1 cellular context compared by ENCODE assay signal in genomic region chr7:47979145-47979831, GRCh38.
TF ChIP-seq lines count a peak whose summit lies in the region.

TSS of gene HUS1 (minus strand) at chr7:47979615. CDS start at chr7:47979519, 96 bp downstream.

TF ChIP-seq in HEK293, 187 proteins besides CTCF, POLR2A, EP300 and RAD21 (continued from another document and continues in another):
- TF ChIP-seq ZNF26 (tag by site-specific recombination; IDR thresholded peaks at IDR 0.05) (no peak), HOXA7 (CRISPR knock-in tag; IDR thresholded peaks at IDR 0.05; ENCODE audit: borderline replicate concordance) (no peak), ZFP69B (tag by site-specific recombination; IDR thresholded peaks at IDR 0.05) (peak; percentile 85), ZNF366 (tag by site-specific recombination; conservative IDR thresholded peaks at IDR 0.05) (peak; percentile 85), ZFP41 (tag by site-specific recombination; IDR thresholded peaks at IDR 0.05; ENCODE audit: borderline replicate concordance) (no peak), ZNF350 (tag by site-specific recombination; IDR thresholded peaks at IDR 0.05) (no peak), SP3 (tag by site-specific recombination; IDR thresholded peaks at IDR 0.05) (peak; percentile 95), ZNF37A (tag by site-specific recombination; IDR thresholded peaks at IDR 0.05) (no peak), ZNF792 (tag by site-specific recombination; IDR thresholded peaks at IDR 0.05) (no peak), ZNF202 (tag by site-specific recombination; IDR thresholded peaks at IDR 0.05; ENCODE audit: borderline replicate concordance) (no peak), ZNF654 (tag by site-specific recombination; IDR thresholded peaks at IDR 0.05; ENCODE audit: low read depth) (no peak), ZNF629 (tag by site-specific recombination; IDR thresholded peaks at IDR 0.05) (peak; percentile 81), ZNF626 (tag by site-specific recombination; IDR thresholded peaks at IDR 0.05) (no peak), BCL11B (tag by site-specific recombination; IDR thresholded peaks at IDR 0.05; ENCODE audit: low read depth) (peak; percentile 97), ZNF785 (tag by site-specific recombination; IDR thresholded peaks at IDR 0.05) (0 out of 2 replicates have a peak, but pooled peaks have one; percentile 50), ZNF292 (tag by site-specific recombination; IDR thresholded peaks at IDR 0.05; ENCODE audit: borderline replicate concordance, low read depth) (no peak), ZNF549 (tag by site-specific recombination; IDR thresholded peaks at IDR 0.05) (no peak), ZNF423 (tag by site-specific recombination; IDR thresholded peaks at IDR 0.05) (no peak), SALL2 (tag by site-specific recombination; IDR thresholded peaks at IDR 0.05; ENCODE audit: borderline replicate concordance) (no peak), ZNF266 (tag by site-specific recombination; IDR thresholded peaks at IDR 0.05; ENCODE audit: low read depth) (no peak), ZFP37 (tag by site-specific recombination; IDR thresholded peaks at IDR 0.05) (peak; percentile 92), ZNF138 (tag by site-specific recombination; IDR thresholded peaks at IDR 0.05; ENCODE audit: borderline replicate concordance) (no peak), ZNF747 (tag by site-specific recombination; IDR thresholded peaks at IDR 0.05) (no peak), IKZF3 (tag by site-specific recombination; IDR thresholded peaks at IDR 0.05) (no peak), AEBP2 (tag by site-specific recombination; IDR thresholded peaks at IDR 0.05; ENCODE audit: borderline replicate concordance) (no peak), INSM2 (tag by site-specific recombination; IDR thresholded peaks at IDR 0.05) (0 out of 2 replicates have a peak, but pooled peaks have one; percentile 48), ZNF426 (tag by site-specific recombination; IDR thresholded peaks at IDR 0.05) (no peak), ZNF239 (tag by site-specific recombination; IDR thresholded peaks at IDR 0.05) (no peak), GLIS1 (tag by site-specific recombination; IDR thresholded peaks at IDR 0.05) (peak; percentile 65), ZBTB20 (tag by site-specific recombination; IDR thresholded peaks at IDR 0.05) (peak; percentile 70; the same call in 1 of the 2 replicates), ZNF10 (tag by site-specific recombination; IDR thresholded peaks at IDR 0.05) (0 out of 2 replicates have a peak, but pooled peaks have one; percentile 22), KLF7 (tag by site-specific recombination; IDR thresholded peaks at IDR 0.05; ENCODE audit: borderline replicate concordance) (peak; percentile 95), ZNF155 (tag by site-specific recombination; IDR thresholded peaks at IDR 0.05) (no peak), MZF1 (tag by site-specific recombination; IDR thresholded peaks at IDR 0.05; ENCODE audit: borderline replicate concordance) (no peak), SCRT2 (tag by site-specific recombination; IDR thresholded peaks at IDR 0.05) (no peak), ZNF133 (tag by site-specific recombination; IDR thresholded peaks at IDR 0.05) (no peak), ZNF677 (tag by site-specific recombination; IDR thresholded peaks at IDR 0.05) (no peak), WT1 (tag by site-specific recombination; IDR thresholded peaks at IDR 0.05) (no peak), ZNF701 (tag by site-specific recombination; IDR thresholded peaks at IDR 0.05) (no peak), ZXDB (tag by site-specific recombination; IDR thresholded peaks at IDR 0.05) (peak; percentile 90), BCL11A (tag by site-specific recombination; IDR thresholded peaks at IDR 0.05; ENCODE audit: low read depth) (peak; percentile 76)
- TF ChIP-seq, protein P1, sequence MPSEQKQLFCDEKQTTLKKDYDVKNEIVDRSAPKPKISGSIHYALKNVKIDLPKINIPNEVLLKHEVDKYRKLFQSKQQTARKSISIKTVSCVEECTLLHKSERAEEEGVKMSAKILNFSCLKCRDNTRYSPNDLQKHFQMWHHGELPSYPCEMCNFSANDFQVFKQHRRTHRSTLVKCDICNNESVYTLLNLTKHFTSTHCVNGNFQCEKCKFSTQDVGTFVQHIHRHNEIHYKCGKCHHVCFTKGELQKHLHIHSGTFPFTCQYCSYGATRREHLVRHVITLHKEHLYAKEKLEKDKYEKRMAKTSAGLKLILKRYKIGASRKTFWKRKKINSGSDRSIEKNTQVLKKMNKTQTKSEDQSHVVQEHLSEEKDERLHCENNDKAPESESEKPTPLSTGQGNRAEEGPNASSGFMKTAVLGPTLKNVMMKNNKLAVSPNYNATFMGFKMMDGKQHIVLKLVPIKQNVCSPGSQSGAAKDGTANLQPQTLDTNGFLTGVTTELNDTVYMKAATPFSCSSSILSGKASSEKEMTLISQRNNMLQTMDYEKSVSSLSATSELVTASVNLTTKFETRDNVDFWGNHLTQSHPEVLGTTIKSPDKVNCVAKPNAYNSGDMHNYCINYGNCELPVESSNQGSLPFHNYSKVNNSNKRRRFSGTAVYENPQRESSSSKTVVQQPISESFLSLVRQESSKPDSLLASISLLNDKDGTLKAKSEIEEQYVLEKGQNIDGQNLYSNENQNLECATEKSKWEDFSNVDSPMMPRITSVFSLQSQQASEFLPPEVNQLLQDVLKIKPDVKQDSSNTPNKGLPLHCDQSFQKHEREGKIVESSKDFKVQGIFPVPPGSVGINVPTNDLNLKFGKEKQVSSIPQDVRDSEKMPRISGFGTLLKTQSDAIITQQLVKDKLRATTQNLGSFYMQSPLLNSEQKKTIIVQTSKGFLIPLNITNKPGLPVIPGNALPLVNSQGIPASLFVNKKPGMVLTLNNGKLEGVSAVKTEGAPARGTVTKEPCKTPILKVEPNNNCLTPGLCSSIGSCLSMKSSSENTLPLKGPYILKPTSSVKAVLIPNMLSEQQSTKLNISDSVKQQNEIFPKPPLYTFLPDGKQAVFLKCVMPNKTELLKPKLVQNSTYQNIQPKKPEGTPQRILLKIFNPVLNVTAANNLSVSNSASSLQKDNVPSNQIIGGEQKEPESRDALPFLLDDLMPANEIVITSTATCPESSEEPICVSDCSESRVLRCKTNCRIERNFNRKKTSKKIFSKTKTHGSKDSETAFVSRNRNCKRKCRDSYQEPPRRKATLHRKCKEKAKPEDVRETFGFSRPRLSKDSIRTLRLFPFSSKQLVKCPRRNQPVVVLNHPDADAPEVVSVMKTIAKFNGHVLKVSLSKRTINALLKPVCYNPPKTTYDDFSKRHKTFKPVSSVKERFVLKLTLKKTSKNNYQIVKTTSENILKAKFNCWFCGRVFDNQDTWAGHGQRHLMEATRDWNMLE (tag by site-specific recombination; conservative IDR thresholded peaks at IDR 0.05; ENCODE audit: low read depth): peak; percentile 91
- TF ChIP-seq, protein P2, sequence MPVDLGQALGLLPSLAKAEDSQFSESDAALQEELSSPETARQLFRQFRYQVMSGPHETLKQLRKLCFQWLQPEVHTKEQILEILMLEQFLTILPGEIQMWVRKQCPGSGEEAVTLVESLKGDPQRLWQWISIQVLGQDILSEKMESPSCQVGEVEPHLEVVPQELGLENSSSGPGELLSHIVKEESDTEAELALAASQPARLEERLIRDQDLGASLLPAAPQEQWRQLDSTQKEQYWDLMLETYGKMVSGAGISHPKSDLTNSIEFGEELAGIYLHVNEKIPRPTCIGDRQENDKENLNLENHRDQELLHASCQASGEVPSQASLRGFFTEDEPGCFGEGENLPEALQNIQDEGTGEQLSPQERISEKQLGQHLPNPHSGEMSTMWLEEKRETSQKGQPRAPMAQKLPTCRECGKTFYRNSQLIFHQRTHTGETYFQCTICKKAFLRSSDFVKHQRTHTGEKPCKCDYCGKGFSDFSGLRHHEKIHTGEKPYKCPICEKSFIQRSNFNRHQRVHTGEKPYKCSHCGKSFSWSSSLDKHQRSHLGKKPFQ (tag by site-specific recombination; IDR thresholded peaks at IDR 0.05): no peak; the same call in 1 of the 2 replicates
- TF ChIP-seq, protein P3, sequence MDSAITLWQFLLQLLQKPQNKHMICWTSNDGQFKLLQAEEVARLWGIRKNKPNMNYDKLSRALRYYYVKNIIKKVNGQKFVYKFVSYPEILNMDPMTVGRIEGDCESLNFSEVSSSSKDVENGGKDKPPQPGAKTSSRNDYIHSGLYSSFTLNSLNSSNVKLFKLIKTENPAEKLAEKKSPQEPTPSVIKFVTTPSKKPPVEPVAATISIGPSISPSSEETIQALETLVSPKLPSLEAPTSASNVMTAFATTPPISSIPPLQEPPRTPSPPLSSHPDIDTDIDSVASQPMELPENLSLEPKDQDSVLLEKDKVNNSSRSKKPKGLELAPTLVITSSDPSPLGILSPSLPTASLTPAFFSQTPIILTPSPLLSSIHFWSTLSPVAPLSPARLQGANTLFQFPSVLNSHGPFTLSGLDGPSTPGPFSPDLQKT (IDR thresholded peaks at IDR 0.05; ENCODE audit: borderline replicate concordance, low read depth, low read length): no peak
- TF ChIP-seq, protein P4, sequence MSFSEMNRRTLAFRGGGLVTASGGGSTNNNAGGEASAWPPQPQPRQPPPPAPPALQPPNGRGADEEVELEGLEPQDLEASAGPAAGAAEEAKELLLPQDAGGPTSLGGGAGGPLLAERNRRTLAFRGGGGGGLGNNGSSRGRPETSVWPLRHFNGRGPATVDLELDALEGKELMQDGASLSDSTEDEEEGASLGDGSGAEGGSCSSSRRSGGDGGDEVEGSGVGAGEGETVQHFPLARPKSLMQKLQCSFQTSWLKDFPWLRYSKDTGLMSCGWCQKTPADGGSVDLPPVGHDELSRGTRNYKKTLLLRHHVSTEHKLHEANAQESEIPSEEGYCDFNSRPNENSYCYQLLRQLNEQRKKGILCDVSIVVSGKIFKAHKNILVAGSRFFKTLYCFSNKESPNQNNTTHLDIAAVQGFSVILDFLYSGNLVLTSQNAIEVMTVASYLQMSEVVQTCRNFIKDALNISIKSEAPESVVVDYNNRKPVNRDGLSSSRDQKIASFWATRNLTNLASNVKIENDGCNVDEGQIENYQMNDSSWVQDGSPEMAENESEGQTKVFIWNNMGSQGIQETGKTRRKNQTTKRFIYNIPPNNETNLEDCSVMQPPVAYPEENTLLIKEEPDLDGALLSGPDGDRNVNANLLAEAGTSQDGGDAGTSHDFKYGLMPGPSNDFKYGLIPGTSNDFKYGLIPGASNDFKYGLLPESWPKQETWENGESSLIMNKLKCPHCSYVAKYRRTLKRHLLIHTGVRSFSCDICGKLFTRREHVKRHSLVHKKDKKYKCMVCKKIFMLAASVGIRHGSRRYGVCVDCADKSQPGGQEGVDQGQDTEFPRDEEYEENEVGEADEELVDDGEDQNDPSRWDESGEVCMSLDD (tag by site-specific recombination; IDR thresholded peaks at IDR 0.05): peak; percentile 92
- TF ChIP-seq, protein P5, sequence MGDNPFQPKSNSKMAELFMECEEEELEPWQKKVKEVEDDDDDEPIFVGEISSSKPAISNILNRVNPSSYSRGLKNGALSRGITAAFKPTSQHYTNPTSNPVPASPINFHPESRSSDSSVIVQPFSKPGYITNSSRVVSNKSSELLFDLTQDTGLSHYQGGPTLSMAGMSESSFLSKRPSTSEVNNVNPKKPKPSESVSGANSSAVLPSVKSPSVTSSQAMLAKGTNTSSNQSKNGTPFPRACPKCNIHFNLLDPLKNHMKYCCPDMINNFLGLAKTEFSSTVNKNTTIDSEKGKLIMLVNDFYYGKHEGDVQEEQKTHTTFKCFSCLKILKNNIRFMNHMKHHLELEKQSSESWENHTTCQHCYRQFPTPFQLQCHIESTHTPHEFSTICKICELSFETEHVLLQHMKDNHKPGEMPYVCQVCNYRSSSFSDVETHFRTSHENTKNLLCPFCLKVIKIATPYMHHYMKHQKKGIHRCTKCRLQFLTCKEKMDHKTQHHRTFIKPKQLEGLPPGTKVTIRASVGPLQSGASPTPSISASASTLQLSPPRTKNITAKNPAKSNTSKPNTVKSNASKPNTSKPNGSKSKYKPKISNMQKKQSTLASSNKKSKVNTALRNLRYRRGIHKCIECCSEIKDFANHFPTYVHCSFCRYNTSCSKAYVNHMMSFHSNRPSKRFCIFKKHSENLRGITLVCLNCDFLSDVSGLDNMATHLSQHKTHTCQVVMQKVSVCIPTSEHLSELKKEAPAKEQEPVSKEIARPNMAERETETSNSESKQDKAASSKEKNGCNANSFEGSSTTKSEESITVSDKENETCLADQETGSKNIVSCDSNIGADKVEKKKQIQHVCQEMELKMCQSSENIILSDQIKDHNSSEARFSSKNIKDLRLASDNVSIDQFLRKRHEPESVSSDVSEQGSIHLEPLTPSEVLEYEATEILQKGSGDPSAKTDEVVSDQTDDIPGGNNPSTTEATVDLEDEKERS (tag by site-specific recombination; IDR thresholded peaks at IDR 0.05): 0 out of 2 replicates have a peak, but pooled peaks have one; percentile 54
